In the genomic region with DNA sequence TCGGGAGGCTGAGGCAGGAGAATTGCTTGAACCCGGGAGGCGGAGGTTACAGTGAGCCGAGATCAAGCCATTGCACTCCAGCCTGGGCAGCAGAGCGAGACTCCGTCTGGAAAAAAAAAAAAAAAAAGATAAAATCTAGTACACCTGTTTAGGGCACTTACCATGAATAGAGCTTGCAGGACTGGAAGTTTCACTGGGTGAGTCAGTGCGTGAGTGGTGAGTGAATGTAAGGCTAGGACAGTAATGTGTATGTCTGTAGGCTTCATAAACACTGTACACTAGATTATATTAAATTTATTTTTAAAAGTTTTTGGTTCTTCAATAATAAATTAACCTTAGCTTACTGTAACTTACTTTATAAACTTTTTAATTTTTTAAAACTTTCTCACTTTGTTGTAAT, we compare ENCODE assay signal across 23 cellular contexts. TPM values are rescaled to one million over a fixed set of nuclear protein-coding genes. Genes with fewer than 3 reads are reported as not detected.
A peak's percentile ranks its signal among the peaks of the same experiment; 100 is the strongest.
DNase-seq lines count a peak whose midpoint lies in the region; ATAC-seq and TF ChIP-seq lines count a peak whose summit lies in the region.
"Had no signal": no experiment of that assay in that cellular context is flagged by ENCODE, and none has a peak within 500 bp of the region (broad histone marks: within the 10 kb centered on the region; RNA-seq: fewer than 3 reads in every experiment).

No MANE protein-coding gene starts in this region.

- CTCF ChIA-PET in PC-9 (lab: Charles Lee): interaction anchor here (0.5 to 0.7 kb wide), 6 partner anchors 86 to 778 kb away, joined by 3 to 11 read pairs (median 6); no protein-coding TSS in a partner anchor

- peaks cover 54% of the 10 kb centered on the region for H3K79me2 ChIP-seq in PC-9 (ENCODE audit: low read depth)

- peak overlapping the region; percentile 63 for H3K4me2 ChIP-seq in PC-9

- no TSS peak for BruUV-seq in PC-9 (replicated peaks; lab: Mats Ljungman, UMichigan)

- no peak overlapping the region for H2AFZ ChIP-seq in PC-9

- intact Hi-C loops in PC-9 (cut with micrococcal nuclease; ENCODE audit: unreplicated experiment): loop anchor here (5.0 to 10.0 kb wide), 4 partner anchors 73 to 295 kb away; a partner anchor contains a TSS

- peaks cover 7% of the 10 kb centered on the region for H4K20me1 ChIP-seq in PC-9 (ENCODE audit: insufficient read depth)

- no peak for ATAC-seq in GM21825 (IDR thresholded peaks at IDR 0.05; ENCODE audit: unreplicated experiment)
- ATAC-seq: HCT116, left colon, WTC11 had no signal

- no peak overlapping the region for H3K4me3 ChIP-seq in PC-9
- H3K4me3 ChIP-seq: dorsolateral prefrontal cortex, thyroid gland had no signal

- H3K27ac ChIP-seq in PC-9: peak overlapping the region; percentile 92
- H3K27ac ChIP-seq: dorsolateral prefrontal cortex, thyroid gland had no signal

- TF ChIP-seq CTCF in PC-9 (conservative IDR thresholded peaks at IDR 0.05): no peak

- peaks cover 37% of the 10 kb centered on the region for H3F3A ChIP-seq in PC-9 (ENCODE audit: insufficient read depth, low read depth)

- peak; percentile 38 for DNase-seq in stimulated activated CD4-positive, alpha-beta T cell treated with anti-CD3 and anti-CD28 coated beads, Interleukin-15, amount 100 ng/mL, for 24 hours
- no peak for DNase-seq in stimulated activated CD4-positive, alpha-beta T cell treated with anti-CD3 and anti-CD28 coated beads, Interleukin-2, amount 100 ng/mL, for 24 hours
- DNase-seq in PC-9: peak; percentile 51 to 92
- DNase-seq in islet precursor cell: peak; percentile 71
- DNase-seq in activated gamma-delta T cell (lab: John Stamatoyannopoulos, UW): no peak
- DNase-seq in NCI-H2081 (lab: John Stamatoyannopoulos, UW): no peak
- DNase-seq: activated naive CD8-positive, alpha-beta T cell treated with anti-CD3 and anti-CD28 coated beads, Interleukin-2, amount 10 ng/mL, durations not matched to agents 7 days and 5 days; cerebellar nuclear complex; glutamatergic neuron; left colon; mesendoderm; NCI-H1105; NCI-H2029; NCI-H774; Right ventricle myocardium superior; stimulated activated CD4-positive, alpha-beta T cell treated with anti-CD3 and anti-CD28 coated beads, Interleukin-4, amount 100 ng/mL, for 24 hours; stimulated activated naive CD4-positive, alpha-beta T cell treated with Interleukin-2 at 50 U/mL for 16 hours; T1000; thyroid gland had no signal

- no peaks in the 10 kb centered on the region for H3K27me3 ChIP-seq in PC-9 (ENCODE audit: insufficient read depth, low read depth)
- H3K27me3 ChIP-seq: dorsolateral prefrontal cortex, thyroid gland had no signal

- 0 out of 2 replicates have a peak, but pooled peaks cover 3% of the 10 kb centered on the region for H3K36me3 ChIP-seq in PC-9 (ENCODE audit: low read depth)

- H3K9me2 ChIP-seq in PC-9 (ENCODE audit: insufficient read depth): no peaks in the 10 kb centered on the region

- H3K4me1 ChIP-seq in PC-9 (replicated peaks; ENCODE audit: insufficient read depth): peaks cover 52% of the 10 kb centered on the region

- POLR2A ChIA-PET in PC-9 (lab: Charles Lee; ENCODE audit: unreplicated experiment): interaction anchor here (0.6 kb wide), 2 partner anchors 349 to 381 kb away, joined by 3 to 5 read pairs; no protein-coding TSS in a partner anchor

- no peaks in the 10 kb centered on the region for H3K9me3 ChIP-seq in PC-9 (ENCODE audit: insufficient read depth, low read depth)
- H3K9me3 ChIP-seq: thyroid gland had no signal

RNA-seq across cellular contexts. Expression of a gene that starts 22.9 kb away (rescaled TPM):
- 74.7 and 85.4 TPM in 2 replicates for total RNA-seq in PC-9 (2021)

RNA-seq across cellular contexts. Expression of a gene that starts 43.5 kb away (rescaled TPM):
- 3.9 and 4.2 TPM in 2 replicates for total RNA-seq in PC-9 (2021)
- total RNA-seq: activated naive CD8-positive, alpha-beta T cell treated with anti-CD3 and anti-CD28 coated beads, Interleukin-2, amount 10 ng/mL, durations not matched to agents 7 days and 5 days had no signal

RNA-seq across cellular contexts. Expression of a gene that starts 58.9 kb away (rescaled TPM):
- total RNA-seq in PC-9 (2021): not detected in 2 replicates
- total RNA-seq: Right ventricle myocardium superior had no signal

Comparison
In these comparisons a context has a peak if more than half of its experiments do, and no peak if none do; other contexts are left out.
1. DNase-seq: peak in stimulated activated CD4-positive, alpha-beta T cell treated with anti-CD3 and anti-CD28 coated beads, Interleukin-15, amount 100 ng/mL, for 24 hours (single experiment), PC-9 (2 of 2) and islet precursor cell (single experiment); none in stimulated activated CD4-positive, alpha-beta T cell treated with anti-CD3 and anti-CD28 coated beads, Interleukin-2, amount 100 ng/mL, for 24 hours (0 of 2), activated gamma-delta T cell (single experiment) and NCI-H2081 (0 of 2).